ENCODE assay signal across 18 cellular contexts in the genomic region with DNA sequence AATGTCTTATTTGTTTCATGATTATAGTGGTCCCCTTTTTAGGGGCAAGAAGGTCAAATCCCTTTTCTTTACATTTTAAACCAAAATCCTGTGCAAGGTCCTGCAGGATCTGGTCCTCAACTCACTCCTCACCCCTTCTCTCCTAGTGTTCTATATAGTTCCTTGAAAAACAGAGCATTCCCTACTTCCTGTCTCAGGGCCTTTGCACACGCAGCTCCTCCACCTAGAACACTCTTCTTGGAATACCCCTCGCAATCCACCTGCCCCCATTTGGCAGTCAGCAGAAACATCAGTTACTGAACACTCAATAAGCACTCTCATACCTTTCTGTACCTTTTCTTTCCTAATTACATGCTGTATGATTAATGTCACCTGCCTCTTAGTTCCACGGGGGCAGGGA. TPM values are rescaled to one million over a fixed set of nuclear protein-coding genes. Genes with fewer than 3 reads are reported as not detected.
"Had no signal": no experiment of that assay in that cellular context is flagged by ENCODE, and none has a peak within 500 bp of the region (broad histone marks: within the 10 kb centered on the region; RNA-seq: fewer than 3 reads in every experiment).

No MANE protein-coding gene starts in this region.

- H3K9me3 Mint-ChIP-seq: activated B cell treated with CpG ODN at 0.5 μM for 24 hours; dendritic cell treated with granulocyte-macrophage colony-stimulating factor and Interleukin-4, amounts not matched to agents 40 ng/mL and 50 ng/mL, for 4 days; effector memory CD8-positive, alpha-beta T cell; memory B cell had no signal

- H3K27me3 ChIP-seq: hepatocyte, ovary, thyroid gland, uterus had no signal

- H3K27me3 Mint-ChIP-seq: activated B cell treated with CpG ODN at 0.5 μM for 24 hours; dendritic cell treated with granulocyte-macrophage colony-stimulating factor and Interleukin-4, amounts not matched to agents 40 ng/mL and 50 ng/mL, for 4 days; effector memory CD8-positive, alpha-beta T cell; memory B cell had no signal

- H3K27ac ChIP-seq: hepatocyte, left ventricle myocardium inferior, ovary, thyroid gland, uterus had no signal

- H3K27ac Mint-ChIP-seq: activated B cell treated with CpG ODN at 0.5 μM for 24 hours; dendritic cell treated with granulocyte-macrophage colony-stimulating factor and Interleukin-4, amounts not matched to agents 40 ng/mL and 50 ng/mL, for 4 days; memory B cell had no signal

- ATAC-seq: effector memory CD8-positive, alpha-beta T cell had no signal

- H3K4me3 ChIP-seq: hepatocyte, left ventricle myocardium inferior, ovary, thyroid gland, uterus had no signal

- DNase-seq: activated B cell treated with CpG ODN at 0.5 μM for 24 hours; activated effector memory CD4-positive, alpha-beta T cell treated with Interleukin-2 at 50 U/mL for 16 hours; central memory CD4-positive, alpha-beta T cell; effector memory CD8-positive, alpha-beta T cell; kidney; left ventricle myocardium inferior; ovary; retina; SK-N-SH; stimulated activated CD4-positive, alpha-beta T cell treated with anti-CD3 and anti-CD28 coated beads, Interleukin-15, amount 100 ng/mL, for 24 hours; stimulated activated CD4-positive, alpha-beta T cell treated with anti-CD3 and anti-CD28 coated beads, Interleukin-4, amount 100 ng/mL, for 24 hours; thyroid gland; uterus had no signal

- H3K36me3 ChIP-seq: ovary, uterus had no signal

- H3K9me3 ChIP-seq: left ventricle myocardium inferior, ovary, SK-N-SH, thyroid gland, uterus had no signal

- H3K4me3 Mint-ChIP-seq: activated B cell treated with CpG ODN at 0.5 μM for 24 hours; dendritic cell treated with granulocyte-macrophage colony-stimulating factor and Interleukin-4, amounts not matched to agents 40 ng/mL and 50 ng/mL, for 4 days; effector memory CD8-positive, alpha-beta T cell; memory B cell had no signal

RNA-seq across cellular contexts. Expression of a gene that starts 16.2 kb away (rescaled TPM):
- total RNA-seq: kidney; T-helper 1 cell treated with Interleukin-12 subunit alpha and Interleukin-12 subunit beta and Interleukin-4 antibody, amounts not matched to agents 30 ng/mL and 1 ng/mL, for 36 hours had no signal
- polyA plus RNA-seq: neural cell, SK-N-SH had no signal
